ENCODE assay signal across 34 cellular contexts in the genomic region with DNA sequence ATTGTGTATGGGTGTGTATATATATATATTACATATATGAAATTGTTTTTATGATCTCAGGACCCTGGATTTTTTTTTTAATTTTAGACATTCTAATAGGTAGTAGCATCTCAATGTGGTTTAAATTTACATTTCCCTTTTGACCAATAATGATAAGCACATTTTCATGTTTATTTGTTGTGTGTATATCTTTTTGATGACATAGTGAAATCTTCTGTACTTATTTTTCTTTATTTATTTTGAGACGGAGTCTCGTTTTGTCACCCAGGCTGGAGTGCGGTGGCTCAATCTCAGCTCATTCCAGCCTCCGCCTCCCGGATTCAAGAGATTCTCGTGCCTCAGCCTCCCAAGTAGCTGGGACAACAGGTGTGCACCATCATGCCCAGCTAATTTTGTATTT.
"Had no signal": no experiment of that assay in that cellular context is flagged by ENCODE, and none has a peak within 500 bp of the region (broad histone marks: within the 10 kb centered on the region; RNA-seq: fewer than 3 reads in every experiment).

No MANE protein-coding gene starts in this region.

- H3K36me3 ChIP-seq: neutrophil, ovary, transverse colon, upper lobe of right lung, uterus had no signal

- ATAC-seq: naive thymus-derived CD8-positive, alpha-beta T cell; natural killer cell treated with Interleukin-12 subunit alpha and Interleukin-12 subunit beta and Interleukin-15 and Interleukin-18, amount 100 ng/mL, for 72 hours; psoas muscle; right cardiac atrium; sciatic nerve; stimulated activated memory B cell treated with anti-CD40 and anti-IgM and Interleukin-4, amounts not matched to agents 10 μg/mL and 1 μg/mL and 100 μg/mL, for 72 hours; stimulated activated naive CD8-positive, alpha-beta T cell treated with anti-CD3 and anti-CD28 coated beads, Interleukin-15, amount 100 ng/mL, for 72 hours; stimulated activated naive CD8-positive, alpha-beta T cell treated with anti-CD3 and anti-CD28 coated beads, Interleukin-15, Interleukin-2, amounts not matched to agents 100 U/mL and 50 U/mL, for 24 hours; upper lobe of right lung had no signal

- H3K9me3 ChIP-seq: neutrophil, ovary, psoas muscle, suprapubic skin, testis, tibial artery, transverse colon, upper lobe of right lung, uterus had no signal

- DNase-seq: naive B cell; naive thymus-derived CD8-positive, alpha-beta T cell; nephron progenitor cell; nucleus accumbens; posterior cingulate gyrus; psoas muscle; spleen; stimulated activated CD4-positive, alpha-beta T cell treated with anti-CD3 and anti-CD28 coated beads, Interleukin-12 subunit alpha, Interleukin-12 subunit beta, amount 100 ng/mL, for 4 hours; stimulated activated CD4-positive, alpha-beta T cell treated with anti-CD3 and anti-CD28 coated beads, Interleukin-1b, Interleukin-23, amount 100 ng/mL, for 48 hours; stimulated activated CD4-positive, alpha-beta T cell treated with anti-CD3 and anti-CD28 coated beads, Interleukin-4, amount 100 ng/mL, for 1 hour; stimulated activated CD4-positive, alpha-beta T cell treated with anti-CD3 and anti-CD28 coated beads, Interleukin-4, amount 100 ng/mL, for 4 hours; stimulated activated CD8-positive, alpha-beta memory T cell treated with anti-CD3 and anti-CD28 coated beads, Interleukin-4, amount 100 ng/mL, for 48 hours; stimulated activated naive CD4-positive, alpha-beta T cell; stimulated activated naive CD8-positive, alpha-beta T cell treated with anti-CD3 and anti-CD28 coated beads, Interleukin-15, amount 100 ng/mL, for 72 hours; stimulated activated naive CD8-positive, alpha-beta T cell treated with anti-CD3 and anti-CD28 coated beads, Interleukin-15, Interleukin-2, amounts not matched to agents 100 U/mL and 50 U/mL, for 24 hours; substantia nigra; tibial artery; upper lobe of right lung; uterus had no signal

- H3K4me1 ChIP-seq: parathyroid adenoma, psoas muscle, suprapubic skin, testis, tibial artery, upper lobe of right lung, uterus had no signal

- H3K9ac ChIP-seq: parathyroid adenoma had no signal

- H3K9me3 Mint-ChIP-seq: natural killer cell treated with Interleukin-12 subunit alpha and Interleukin-12 subunit beta and Interleukin-15 and Interleukin-18, amount 100 ng/mL, for 72 hours; neural crest cell; stimulated activated memory B cell treated with anti-CD40 and anti-IgM and Interleukin-4, amounts not matched to agents 10 μg/mL and 1 μg/mL and 100 μg/mL, for 72 hours; stimulated activated naive CD8-positive, alpha-beta T cell treated with anti-CD3 and anti-CD28 coated beads, Interleukin-15, amount 100 ng/mL, for 72 hours; type B pancreatic cell had no signal

- H3K27me3 ChIP-seq: neutrophil, ovary, spleen, suprapubic skin, testis, tibial artery, transverse colon, upper lobe of right lung, uterus had no signal

- H3K4me1 Mint-ChIP-seq: naive B cell; stimulated activated memory B cell treated with anti-CD40 and anti-IgM and Interleukin-4, amounts not matched to agents 10 μg/mL and 1 μg/mL and 100 μg/mL, for 72 hours; stimulated activated naive CD8-positive, alpha-beta T cell treated with anti-CD3 and anti-CD28 coated beads, Interleukin-15, amount 100 ng/mL, for 72 hours had no signal

- H3K4me3 ChIP-seq: ovary, psoas muscle, skin epidermis, smooth muscle cell, spleen, suprapubic skin, testis, tibial artery, transverse colon, upper lobe of right lung, uterus had no signal

- H3K27ac Mint-ChIP-seq: naive thymus-derived CD8-positive, alpha-beta T cell; natural killer cell treated with Interleukin-12 subunit alpha and Interleukin-12 subunit beta and Interleukin-15 and Interleukin-18, amount 100 ng/mL, for 72 hours; nephron progenitor cell; progenitor cell of endocrine pancreas; stimulated activated memory B cell treated with anti-CD40 and anti-IgM and Interleukin-4, amounts not matched to agents 10 μg/mL and 1 μg/mL and 100 μg/mL, for 72 hours; type B pancreatic cell had no signal

- H3K4me3 Mint-ChIP-seq: naive B cell; naive thymus-derived CD8-positive, alpha-beta T cell; natural killer cell treated with Interleukin-12 subunit alpha and Interleukin-12 subunit beta and Interleukin-15 and Interleukin-18, amount 100 ng/mL, for 72 hours; nephron progenitor cell; neural crest cell; stimulated activated memory B cell treated with anti-CD40 and anti-IgM and Interleukin-4, amounts not matched to agents 10 μg/mL and 1 μg/mL and 100 μg/mL, for 72 hours; stimulated activated naive CD8-positive, alpha-beta T cell treated with anti-CD3 and anti-CD28 coated beads, Interleukin-15, amount 100 ng/mL, for 72 hours; type B pancreatic cell had no signal

- H3K79me2 ChIP-seq: parathyroid adenoma had no signal

- H3K4me2 ChIP-seq: smooth muscle cell had no signal

- H3K27me3 Mint-ChIP-seq: naive B cell; naive thymus-derived CD8-positive, alpha-beta T cell; natural killer cell treated with Interleukin-12 subunit alpha and Interleukin-12 subunit beta and Interleukin-15 and Interleukin-18, amount 100 ng/mL, for 72 hours; progenitor cell of endocrine pancreas; stimulated activated memory B cell treated with anti-CD40 and anti-IgM and Interleukin-4, amounts not matched to agents 10 μg/mL and 1 μg/mL and 100 μg/mL, for 72 hours; stimulated activated naive CD8-positive, alpha-beta T cell treated with anti-CD3 and anti-CD28 coated beads, Interleukin-15, amount 100 ng/mL, for 72 hours; type B pancreatic cell had no signal

- H3K27ac ChIP-seq: neutrophil, ovary, parathyroid adenoma, psoas muscle, skin epidermis, spleen, suprapubic skin, testis, tibial artery, upper lobe of right lung, uterus had no signal

- H2AFZ ChIP-seq: parathyroid adenoma had no signal
